Comparison of ENCODE assay signal across 20 cellular contexts in genomic region chr2:198219292-198219691, GRCh38.
A peak's percentile ranks its signal among the peaks of the same experiment; 100 is the strongest.
DNase-seq lines count a peak whose midpoint lies in the region; ATAC-seq and TF ChIP-seq lines count a peak whose summit lies in the region.
"Had no signal": no experiment of that assay in that cellular context is flagged by ENCODE, and none has a peak within 500 bp of the region (broad histone marks: within the 10 kb centered on the region; RNA-seq: fewer than 3 reads in every experiment).

No MANE protein-coding gene starts in this region.

- H3K4me1 Mint-ChIP-seq in GM23338: peaks cover 10% of the 10 kb centered on the region; the same call in 2 of the 3 replicates
- peaks cover 9% of the 10 kb centered on the region for H3K4me1 Mint-ChIP-seq in neural progenitor cell
- H3K4me1 Mint-ChIP-seq: B cell; CD4-positive, CD25-positive, alpha-beta regulatory T cell had no signal

- H3F3A ChIP-seq in GM23338 (replicated peaks; ENCODE audit: low read depth) (no peaks in the 10 kb centered on the region), neural progenitor cell (ENCODE audit: low read depth) (no peaks in the 10 kb centered on the region)

- H3K27ac ChIP-seq in GM23338 (ENCODE audit: low read depth) (no peak overlapping the region), neural progenitor cell (no peak overlapping the region)
- H3K27ac ChIP-seq: BLaER1, C4-2B, GM23248 had no signal

- H3K27me3 Mint-ChIP-seq in GM23338 (ENCODE audit: insufficient read depth, low read depth, poor library complexity): no peaks in the 10 kb centered on the region
- H3K27me3 Mint-ChIP-seq in neural progenitor cell (ENCODE audit: insufficient read depth, low read depth): peaks cover 2% of the 10 kb centered on the region
- H3K27me3 Mint-ChIP-seq: B cell had no signal

- DNase-seq in GM23338 (ENCODE audit: low spot score): no peak
- DNase-seq in OCI-M1 (lab: John Stamatoyannopoulos, UW): peak; percentile 44
- DNase-seq in neural progenitor cell (ENCODE audit: low spot score): no peak
- DNase-seq in DMS53 treated with DMSO at 0.1 percent for 48 hours (lab: John Stamatoyannopoulos, UW; ENCODE audit: unreplicated experiment): no peak
- no peak for DNase-seq in NAMALWA (ENCODE audit: low spot score)
- DNase-seq: Caco-2; CD4-positive, CD25-positive, alpha-beta regulatory T cell; CD8-positive, alpha-beta T cell; DMS153; DMS79; EL; GDM1; GM23248; H9 had no signal

- H3K4me1 ChIP-seq in GM23338 (ENCODE audit: insufficient read depth) (peaks cover 8% of the 10 kb centered on the region; the same call in 1 of the 2 replicates), neural progenitor cell (no peaks in the 10 kb centered on the region)
- H3K4me1 ChIP-seq: BLaER1, Caco-2 had no signal

- H3K4me3 ChIP-seq in GM23338: no peak overlapping the region
- no peak overlapping the region for H3K4me3 ChIP-seq in neural progenitor cell
- H3K4me3 ChIP-seq: BLaER1, GM12878, GM23248 had no signal

- H3K9me3 ChIP-seq in neural progenitor cell (ENCODE audit: low read depth): no peaks in the 10 kb centered on the region
- H3K9me3 ChIP-seq: BLaER1, Caco-2 had no signal

- H3K27me3 ChIP-seq in GM23338 (ENCODE audit: insufficient read depth) (no peaks in the 10 kb centered on the region), neural progenitor cell (no peaks in the 10 kb centered on the region)
- H3K27me3 ChIP-seq: BLaER1 had no signal

- no peaks in the 10 kb centered on the region for H3K36me3 ChIP-seq in GM23338 (ENCODE audit: insufficient read depth)
- H3K36me3 ChIP-seq in neural progenitor cell: no peaks in the 10 kb centered on the region
- H3K36me3 ChIP-seq: BLaER1 had no signal

- no peaks in the 10 kb centered on the region for H3K36me3 Mint-ChIP-seq in GM23338 (ENCODE audit: low read depth)
- no peaks in the 10 kb centered on the region for H3K36me3 Mint-ChIP-seq in neural progenitor cell
- H3K36me3 Mint-ChIP-seq: CD4-positive, CD25-positive, alpha-beta regulatory T cell; CD8-positive, alpha-beta T cell had no signal

- H3K79me2 ChIP-seq in GM23338 (replicated peaks; ENCODE audit: insufficient read depth) (no peaks in the 10 kb centered on the region), neural progenitor cell (ENCODE audit: low read depth) (no peaks in the 10 kb centered on the region)

- H3K4me2 ChIP-seq in GM23338 (no peak overlapping the region), neural progenitor cell (no peak overlapping the region)
- H3K4me2 ChIP-seq: BLaER1 had no signal

- TF ChIP-seq CTCF in GM23338 (conservative IDR thresholded peaks at IDR 0.05; ENCODE audit: low read depth in 2 of 2) (no peak), neural progenitor cell (IDR thresholded peaks at IDR 0.05) (no peak)

- no peak for ATAC-seq in GM23338
- no peak for ATAC-seq in HG03378 (IDR thresholded peaks at IDR 0.05; ENCODE audit: unreplicated experiment)
- ATAC-seq: CD8-positive, alpha-beta T cell; GM12878; HCT116 had no signal

- no peak overlapping the region; the same call in 1 of the 2 replicates for H2AFZ ChIP-seq in GM23338
- peak overlapping the region; percentile 9 for H2AFZ ChIP-seq in neural progenitor cell (replicated peaks)
- H2AFZ ChIP-seq: GM23248 had no signal

- no peaks in the 10 kb centered on the region for H3K9me2 ChIP-seq in GM23338 (ENCODE audit: insufficient read depth)

- no peak overlapping the region for H3K4me3 Mint-ChIP-seq in GM23338
- no peak overlapping the region for H3K4me3 Mint-ChIP-seq in neural progenitor cell
- H3K4me3 Mint-ChIP-seq: B cell; CD4-positive, CD25-positive, alpha-beta regulatory T cell; CD8-positive, alpha-beta T cell; H9 had no signal

- no peak overlapping the region for H3K9ac ChIP-seq in neural progenitor cell
- H3K9ac ChIP-seq: BLaER1, GM23248 had no signal

- no peaks in the 10 kb centered on the region for H4K20me1 ChIP-seq in GM23338 (replicated peaks; ENCODE audit: insufficient read depth)
- no peaks in the 10 kb centered on the region for H4K20me1 ChIP-seq in neural progenitor cell (ENCODE audit: low read depth)
- H4K20me1 ChIP-seq: BLaER1 had no signal

- H3K9me3 Mint-ChIP-seq in GM23338: no peaks in the 10 kb centered on the region
- H3K9me3 Mint-ChIP-seq in neural progenitor cell: no peaks in the 10 kb centered on the region
- H3K9me3 Mint-ChIP-seq: CD4-positive, CD25-positive, alpha-beta regulatory T cell; CD8-positive, alpha-beta T cell; H9 had no signal

- H3K27ac Mint-ChIP-seq in GM23338 (peak overlapping the region; percentile 36), neural progenitor cell (no peak overlapping the region)
- H3K27ac Mint-ChIP-seq: B cell; CD4-positive, CD25-positive, alpha-beta regulatory T cell; CD8-positive, alpha-beta T cell had no signal

TF ChIP-seq in GM23338, 12 proteins besides CTCF, POLR2A, EP300 and RAD21:
- TF ChIP-seq EZH2phosphoT487 (IDR thresholded peaks at IDR 0.05; ENCODE audit: unreplicated experiment) (no peak), JUNB (IDR thresholded peaks at IDR 0.05; ENCODE audit: unreplicated experiment) (no peak)
